Comparison of ENCODE assay signal across 1 cellular context in the genomic region with DNA sequence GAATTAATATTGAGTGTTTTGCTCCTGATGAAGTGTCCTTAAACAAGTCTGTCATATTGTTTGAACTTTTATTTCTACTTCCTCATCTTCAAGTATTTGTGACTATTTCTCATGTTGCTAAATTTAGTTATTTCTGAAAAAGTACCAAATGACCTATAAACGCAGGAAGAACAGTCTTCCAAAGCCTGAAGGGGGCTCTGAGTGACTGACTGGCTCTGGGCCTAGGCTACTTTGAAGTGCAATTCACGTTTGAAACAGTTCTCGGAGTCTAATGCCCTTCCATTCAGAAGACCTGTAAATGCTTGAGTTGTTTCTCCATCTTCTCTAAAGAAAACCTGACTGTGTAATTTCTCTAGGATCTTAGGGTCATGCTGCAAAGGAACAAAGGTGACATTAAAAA.
TF ChIP-seq lines count a peak whose summit lies in the region.

No MANE protein-coding gene starts in this region.

TF ChIP-seq in GM12878, 131 proteins besides CTCF, POLR2A, EP300 and RAD21:
- 0 out of 2 replicates have a peak, but pooled peaks have one; percentile 32 for TF ChIP-seq MEF2A (IDR thresholded peaks at IDR 0.05; ENCODE audit: insufficient read depth, low read depth, low read length)
- no peak for TF ChIP-seq JUNB (IDR thresholded peaks at IDR 0.05)
